In the genomic region with DNA sequence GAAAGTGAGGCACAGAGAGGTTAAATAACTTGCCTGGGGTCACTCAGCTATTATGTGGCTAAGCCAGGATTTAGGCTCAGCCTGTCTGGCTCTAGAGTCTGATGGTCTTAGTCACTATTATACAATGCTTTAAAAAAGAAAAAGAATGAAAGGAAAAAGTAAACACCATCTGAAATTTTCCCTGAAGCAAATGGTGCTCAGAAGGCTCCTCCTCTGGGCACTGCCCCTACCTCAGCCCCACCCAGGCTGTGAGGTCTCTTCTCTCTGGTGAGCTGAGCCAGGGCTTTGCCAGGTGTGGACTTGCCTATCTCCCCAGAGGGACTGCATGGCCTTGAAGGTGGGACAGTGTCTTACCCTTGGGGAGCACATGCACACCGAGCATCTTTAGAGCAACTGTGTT, we compare ENCODE assay signal across 19 cellular contexts.
"Had no signal": no experiment of that assay in that cellular context is flagged by ENCODE, and none has a peak within 500 bp of the region (broad histone marks: within the 10 kb centered on the region; RNA-seq: fewer than 3 reads in every experiment).

No MANE protein-coding gene starts in this region.

- H3K27me3 ChIP-seq: dorsolateral prefrontal cortex, esophagus squamous epithelium, hepatocyte, neutrophil, tibial nerve, uterus had no signal

- H3K27ac ChIP-seq: dorsolateral prefrontal cortex, esophagus squamous epithelium, hepatocyte, left ventricle myocardium inferior, neutrophil, tibial nerve, uterus had no signal

- H3K27me3 Mint-ChIP-seq: activated naive CD8-positive, alpha-beta T cell treated with anti-CD3 and anti-CD28 coated beads, Interleukin-2, amount 50 U/mL, for 24 hours had no signal

- H3K36me3 ChIP-seq: esophagus squamous epithelium, left ventricle myocardium inferior, neutrophil, tibial nerve, uterus had no signal

- ATAC-seq: activated naive CD8-positive, alpha-beta T cell treated with anti-CD3 and anti-CD28 coated beads, Interleukin-2, amount 50 U/mL, for 24 hours; natural killer cell; stimulated activated naive B cell treated with anti-CD40 and anti-IgM and Interleukin-4, amounts not matched to agents 10 μg/mL and 1 μg/mL and 100 μg/mL, for 72 hours had no signal

- H3K9me3 ChIP-seq: esophagus squamous epithelium, left ventricle myocardium inferior, neutrophil, tibial nerve, uterus had no signal

- H3K36me3 Mint-ChIP-seq: memory B cell, natural killer cell had no signal

- H3K4me3 Mint-ChIP-seq: activated naive CD8-positive, alpha-beta T cell treated with anti-CD3 and anti-CD28 coated beads, Interleukin-2, amount 50 U/mL, for 24 hours; endodermal cell; memory B cell; natural killer cell; stimulated activated naive B cell treated with anti-CD40 and anti-IgM and Interleukin-4, amounts not matched to agents 10 μg/mL and 1 μg/mL and 100 μg/mL, for 72 hours; T-helper 2 cell treated with Interferon-gamma antibody and Interleukin-4, amounts not matched to agents 5 μg/mL and 100 μg/mL, for 36 hours had no signal

- H3K79me2 ChIP-seq: hepatocyte had no signal

- H3K9me3 Mint-ChIP-seq: endodermal cell; natural killer cell; T-helper 2 cell treated with Interferon-gamma antibody and Interleukin-4, amounts not matched to agents 5 μg/mL and 100 μg/mL, for 36 hours had no signal

- H2AFZ ChIP-seq: hepatocyte had no signal

- H3K4me2 ChIP-seq: hepatocyte had no signal

- H3K4me3 ChIP-seq: dorsolateral prefrontal cortex, esophagus squamous epithelium, hepatocyte, left ventricle myocardium inferior, tibial nerve, uterus had no signal

- H3K27ac Mint-ChIP-seq: activated naive CD8-positive, alpha-beta T cell treated with anti-CD3 and anti-CD28 coated beads, Interleukin-2, amount 50 U/mL, for 24 hours; endodermal cell; memory B cell; natural killer cell; stimulated activated naive B cell treated with anti-CD40 and anti-IgM and Interleukin-4, amounts not matched to agents 10 μg/mL and 1 μg/mL and 100 μg/mL, for 72 hours; T-helper 2 cell treated with Interferon-gamma antibody and Interleukin-4, amounts not matched to agents 5 μg/mL and 100 μg/mL, for 36 hours had no signal

- H3K4me1 ChIP-seq: left ventricle myocardium inferior, tibial nerve, uterus had no signal

- DNase-seq: activated CD4-positive, CD25-positive, alpha-beta regulatory T cell treated with anti-CD3 and anti-CD28 coated beads, Interleukin-2, amount 50 U/mL, for 72 hours; activated naive CD4-positive, alpha-beta T cell; activated naive CD8-positive, alpha-beta T cell treated with anti-CD3 and anti-CD28 coated beads, Interleukin-2, amount 50 U/mL, for 24 hours; activated T-cell treated with anti-CD3 and anti-CD28 coated beads for 4 hours; aorta; dorsolateral prefrontal cortex; endodermal cell; esophagus squamous epithelium; kidney; left ventricle myocardium inferior; natural killer cell; stimulated activated CD4-positive, alpha-beta T cell treated with anti-CD3 and anti-CD28 coated beads, Interleukin-2, amount 100 ng/mL, for 48 hours; stimulated activated naive B cell treated with anti-CD40 and anti-IgM and Interleukin-4, amounts not matched to agents 10 μg/mL and 1 μg/mL and 100 μg/mL, for 72 hours; uterus had no signal
